In genomic region chr3:128650096-128651050, GRCh38 we compare ENCODE assay signal across 8 cellular contexts. TPM values are rescaled to one million over a fixed set of nuclear protein-coding genes. Genes with fewer than 3 reads are reported as not detected.
A peak's percentile ranks its signal among the peaks of the same experiment; 100 is the strongest.
DNase-seq lines count a peak whose midpoint lies in the region; ATAC-seq, FAIRE-seq and TF ChIP-seq lines count a peak whose summit lies in the region.

Gene RPN1 (minus strand): TSS chr3:128650818. CDS start chr3:128650800, 18 bp downstream.

- H3K27ac ChIP-seq in right atrium auricular region (peak within 1 kb of the TSS; percentile 99 to 100), psoas muscle (peak within 1 kb of the TSS; percentile 100), urinary bladder (ENCODE audit: low read depth) (peak within 1 kb of the TSS; percentile 81)

- TF ChIP-seq CTCF in right atrium auricular region (IDR thresholded peaks at IDR 0.05) (no peak), psoas muscle (IDR thresholded peaks at IDR 0.05) (no peak)

- peak; percentile 88 for FAIRE-seq in GM18507 (lab: Jason Lieb, UNC)

- H3K4me1 ChIP-seq in right atrium auricular region (peaks cover 0 to 21% of the 10 kb centered on the region in 2 donors), psoas muscle (peaks cover 28% of the 10 kb centered on the region), urinary bladder (ENCODE audit: insufficient read depth) (no peaks in the 10 kb centered on the region)

- H3K9me3 ChIP-seq in right atrium auricular region, result no peaks in the 10 kb centered on the region
- H3K9me3 ChIP-seq in psoas muscle, result no peaks in the 10 kb centered on the region

- H3K4me3 ChIP-seq in right atrium auricular region, result peak within 1 kb of the TSS; percentile 98 to 100
- peak within 1 kb of the TSS; percentile 100 for H3K4me3 ChIP-seq in psoas muscle
- H3K4me3 ChIP-seq in urinary bladder (ENCODE audit: low read depth, low read length), result peak within 1 kb of the TSS; percentile 82

- peak; percentile 83 for DNase-seq in GM18507 (ENCODE audit: extremely low spot score, insufficient read length, low read depth)
- peak; percentile 66 to 87 for DNase-seq in NCI-H1930 (lab: John Stamatoyannopoulos, UW)
- DNase-seq in anterior cingulate cortex (lab: John Stamatoyannopoulos, UW), result peak; percentile 42 to 96 (median 88)
- peak; percentile 98 for DNase-seq in right atrium auricular region (ENCODE audit: low spot score)
- peak; percentile 98 to 99 for DNase-seq in psoas muscle

- H3K27me3 ChIP-seq in right atrium auricular region (no peaks in the 10 kb centered on the region), psoas muscle (ENCODE audit: insufficient read depth in 3 of 3, low read length in 2 of 3) (no peaks in the 10 kb centered on the region)

- H3K36me3 ChIP-seq in right atrium auricular region (no peaks in the 10 kb centered on the region), psoas muscle (ENCODE audit: insufficient read depth in 1 of 2, low read depth in 1 of 2) (no peaks in the 10 kb centered on the region), urinary bladder (ENCODE audit: insufficient read depth) (no peaks in the 10 kb centered on the region)

- peak; percentile 91 for ATAC-seq in HG02973 (IDR thresholded peaks at IDR 0.05; ENCODE audit: unreplicated experiment)
- ATAC-seq in psoas muscle, result peak; percentile 99

- intact Hi-C loops in T-helper 2 cell treated with Interferon-gamma antibody and Interleukin-4, amounts not matched to agents 100 ng/mL and 5 ng/mL, for 36 hours (cut with micrococcal nuclease), result loop anchor here (1.0 to 2.0 kb wide), 6 partner anchors 30 to 470 kb away; partner anchors contain the start of genes ACAD9 and RAB7A
- intact Hi-C loops in psoas muscle (cut with DNase I), result no loop called here

- 0 to 1% (median 0%) methylated on average over 63 to 96 of the region's 96 CpGs for WGBS in psoas muscle, 3 donors
- WGBS in urinary bladder, result under 1% methylated on average over 96 of the region's 96 CpGs

RNA-seq across cellular contexts. Expression of gene RPN1, which starts in this region (rescaled TPM):
- total RNA-seq in T-helper 2 cell treated with Interferon-gamma antibody and Interleukin-4, amounts not matched to agents 100 ng/mL and 5 ng/mL, for 36 hours, result 214 and 216 TPM in 2 replicates
- total RNA-seq in right atrium auricular region (100 to 1,000 TPM; 168 to 189 TPM), psoas muscle (100 to 1,000 TPM in 2 of 4 donors, 10 to 100 TPM in 2; 55.5 to 116 (median 91.7) TPM), urinary bladder (256 TPM)
- polyA plus RNA-seq in psoas muscle (100 to 1,000 TPM; 108 to 197 (median 135) TPM), urinary bladder (135 TPM)

Comparison
In these comparisons a context has a peak if more than half of its experiments do, and no peak if none do; other contexts are left out.
1. Peak in every context shown above with its lines: DNase-seq, ATAC-seq, H3K4me3 ChIP-seq and H3K27ac ChIP-seq.